ENCODE assay signal across 9 cellular contexts in the genomic region with DNA sequence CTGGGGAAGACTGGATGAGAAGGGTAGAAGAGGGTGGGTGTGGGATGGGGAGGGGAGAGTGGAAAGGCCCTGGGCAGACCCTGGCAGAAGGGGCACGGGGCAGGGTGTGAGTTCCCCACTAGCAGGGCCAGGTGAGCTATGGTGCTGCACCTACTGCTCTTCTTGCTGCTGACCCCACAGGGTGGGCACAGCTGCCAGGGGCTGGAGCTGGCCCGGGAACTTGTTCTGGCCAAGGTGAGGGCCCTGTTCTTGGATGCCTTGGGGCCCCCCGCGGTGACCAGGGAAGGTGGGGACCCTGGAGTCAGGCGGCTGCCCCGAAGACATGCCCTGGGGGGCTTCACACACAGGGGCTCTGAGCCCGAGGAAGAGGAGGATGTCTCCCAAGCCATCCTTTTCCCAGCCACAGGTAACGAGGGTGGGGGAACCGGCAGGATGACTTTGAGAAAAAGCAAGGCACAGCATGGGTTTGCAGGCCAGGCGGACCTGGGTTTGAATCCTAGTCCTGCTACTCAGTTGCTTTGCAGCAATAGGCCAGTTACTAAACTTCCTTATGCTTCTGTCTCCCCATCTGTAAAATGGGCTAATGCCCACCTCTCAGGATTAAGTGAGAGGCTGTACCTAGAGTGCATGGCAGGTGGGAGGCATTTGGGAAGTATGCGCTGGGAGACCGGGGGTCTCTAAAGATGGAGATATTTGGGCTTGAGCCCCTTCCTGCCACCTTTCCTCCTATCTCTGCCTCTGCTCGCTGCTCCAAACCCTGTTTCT. TPM values are rescaled to one million over a fixed set of nuclear protein-coding genes. Genes with fewer than 3 reads are reported as not detected.
DNase-seq lines count a peak whose midpoint lies in the region; ATAC-seq and TF ChIP-seq lines count a peak whose summit lies in the region.
"Had no signal": no experiment of that assay in that cellular context is flagged by ENCODE, and none has a peak within 500 bp of the region (broad histone marks: within the 10 kb centered on the region; RNA-seq: fewer than 3 reads in every experiment).

A gene with protein sequence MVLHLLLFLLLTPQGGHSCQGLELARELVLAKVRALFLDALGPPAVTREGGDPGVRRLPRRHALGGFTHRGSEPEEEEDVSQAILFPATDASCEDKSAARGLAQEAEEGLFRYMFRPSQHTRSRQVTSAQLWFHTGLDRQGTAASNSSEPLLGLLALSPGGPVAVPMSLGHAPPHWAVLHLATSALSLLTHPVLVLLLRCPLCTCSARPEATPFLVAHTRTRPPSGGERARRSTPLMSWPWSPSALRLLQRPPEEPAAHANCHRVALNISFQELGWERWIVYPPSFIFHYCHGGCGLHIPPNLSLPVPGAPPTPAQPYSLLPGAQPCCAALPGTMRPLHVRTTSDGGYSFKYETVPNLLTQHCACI (plus strand): TSS at position 74 of the 765 bp plus-strand sequence. CDS start 65 bp downstream, at position 139.

- DNase-seq in AG10803 (ENCODE audit: low read depth) (no peak), Peyer's patch (no peak), fibroblast of mammary gland (ENCODE audit: low read depth) (no peak), osteoblast (ENCODE audit: insufficient read length, low spot score, missing footprints) (peak; percentile 90), NCI-H748 treated with DMSO at 0.1 percent for 48 hours (lab: John Stamatoyannopoulos, UW) (no peak), NCI-H2196 (lab: John Stamatoyannopoulos, UW; ENCODE audit: unreplicated experiment) (no peak), NCI-H2029 treated with DMSO at 0.1 percent for 48 hours (lab: John Stamatoyannopoulos, UW) (no peak)
- DNase-seq: MV-4-11 had no signal

- peaks cover 4% of the 10 kb centered on the region for H3K79me2 ChIP-seq in osteoblast (ENCODE audit: insufficient read depth, low read length)

- peaks cover 7% of the 10 kb centered on the region for H4K20me1 ChIP-seq in osteoblast (ENCODE audit: insufficient read depth, low read length)

- no peaks in the 10 kb centered on the region for H3K36me3 ChIP-seq in Peyer's patch
- H3K36me3 ChIP-seq in osteoblast (ENCODE audit: insufficient read depth, low read length), result peaks cover 10% of the 10 kb centered on the region

- no peaks in the 10 kb centered on the region for H3K9me3 ChIP-seq in Peyer's patch
- H3K9me3 ChIP-seq in osteoblast (ENCODE audit: low read depth, low read length), result no peaks in the 10 kb centered on the region

- peaks cover 0 to 4% of the 10 kb centered on the region in 2 donors for H3K27me3 ChIP-seq in Peyer's patch
- peaks cover 23% of the 10 kb centered on the region for H3K27me3 ChIP-seq in osteoblast (ENCODE audit: insufficient read depth, low read length)

- H3K27ac ChIP-seq in Peyer's patch (peak within 1 kb of the TSS; percentile 22 to 76 (median 70)), osteoblast (ENCODE audit: low read depth, low read length) (no peak within 1 kb of the TSS)

- ATAC-seq in HG02798 (IDR thresholded peaks at IDR 0.05; ENCODE audit: poor library complexity, unreplicated experiment), result no peak

- H3K4me2 ChIP-seq in osteoblast (ENCODE audit: insufficient read depth, low read length), result peak within 1 kb of the TSS; percentile 61

- H3K4me3 ChIP-seq in AG10803 (ENCODE audit: low read length), result peak within 1 kb of the TSS; percentile 68
- peak within 1 kb of the TSS; percentile 37 to 66 (median 60) for H3K4me3 ChIP-seq in Peyer's patch
- peak within 1 kb of the TSS; percentile 53 for H3K4me3 ChIP-seq in fibroblast of mammary gland (ENCODE audit: control insufficient read depth, low read depth, low read length)
- H3K4me3 ChIP-seq in osteoblast (ENCODE audit: insufficient read depth, low read length), result peak within 1 kb of the TSS; percentile 78

- TF ChIP-seq POLR2A in Peyer's patch (IDR thresholded peaks at IDR 0.05), result no peak

- TF ChIP-seq CTCF in AG10803 (conservative IDR thresholded peaks at IDR 0.05; ENCODE audit: low read length), result no peak
- TF ChIP-seq CTCF in Peyer's patch (IDR thresholded peaks at IDR 0.05), result no peak
- TF ChIP-seq CTCF in fibroblast of mammary gland (conservative IDR thresholded peaks at IDR 0.05; ENCODE audit: control insufficient read depth, insufficient read depth, low read depth, low read length), result no peak
- TF ChIP-seq CTCF in osteoblast (IDR thresholded peaks at IDR 0.05; ENCODE audit: extremely low read depth, low read depth, low read length), result no peak

- H3K4me1 ChIP-seq in Peyer's patch, result peaks cover 0 to 10% (median 0%) of the 10 kb centered on the region in 4 donors
- no peaks in the 10 kb centered on the region for H3K4me1 ChIP-seq in osteoblast (ENCODE audit: insufficient read depth, low read length)

- peak within 1 kb of the TSS; percentile 63 for H2AFZ ChIP-seq in osteoblast (ENCODE audit: low read length)

RNA-seq across cellular contexts. Expression of the gene that starts here (rescaled TPM):
- not detected for total RNA-seq in Peyer's patch
- total RNA-seq in osteoblast, result under 0.01 and 0.29 TPM in 2 replicates

Comparison
In these comparisons a context has a peak if more than half of its experiments do, and no peak if none do; other contexts are left out.
1. Peak in DNase-seq, H3K4me3 ChIP-seq and H3K4me2 ChIP-seq in osteoblast; RNA of the gene not detected or under 1 TPM.